ENCODE assay signal across 2 cellular contexts in the genomic region with DNA sequence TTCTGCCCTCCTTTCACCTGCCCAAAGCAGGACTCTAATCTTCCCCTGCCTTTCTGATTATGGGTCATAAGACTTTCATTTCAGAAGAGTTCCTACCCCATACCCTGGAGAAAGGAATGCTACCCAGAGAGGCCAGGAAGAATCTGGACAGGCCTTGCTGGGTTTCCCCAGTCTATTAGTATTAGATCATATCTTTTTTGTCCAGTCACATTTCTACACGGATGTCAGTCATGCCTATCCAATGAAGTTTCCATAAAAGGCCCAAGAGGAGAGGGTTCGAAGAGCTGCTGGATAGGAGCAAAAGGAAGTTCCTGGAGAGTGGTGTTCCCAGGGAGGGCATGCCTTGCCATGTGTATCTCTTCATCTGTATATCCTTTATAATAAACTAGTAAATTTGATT.
TF ChIP-seq lines count a peak whose summit lies in the region.

No MANE protein-coding gene starts in this region.

TF ChIP-seq in PFSK-1, 5 proteins besides CTCF, POLR2A, EP300 and RAD21:
- TF ChIP-seq POLR2AphosphoS5 (IDR thresholded peaks at IDR 0.05; ENCODE audit: low read depth, low read length): no peak
- TF ChIP-seq TAF1 (IDR thresholded peaks at IDR 0.05; ENCODE audit: borderline replicate concordance, insufficient read depth, low read length): no peak
- no peak for TF ChIP-seq FOXP2 (optimal IDR thresholded peaks at IDR 0.05; ENCODE audit: borderline replicate concordance, extremely low read depth, extremely low read length, insufficient read depth)
- peak; percentile 41; the same call in 1 of the 2 replicates for TF ChIP-seq SIN3A (IDR thresholded peaks at IDR 0.05; ENCODE audit: borderline replicate concordance, insufficient read depth, low read length)
- TF ChIP-seq, protein P1, sequence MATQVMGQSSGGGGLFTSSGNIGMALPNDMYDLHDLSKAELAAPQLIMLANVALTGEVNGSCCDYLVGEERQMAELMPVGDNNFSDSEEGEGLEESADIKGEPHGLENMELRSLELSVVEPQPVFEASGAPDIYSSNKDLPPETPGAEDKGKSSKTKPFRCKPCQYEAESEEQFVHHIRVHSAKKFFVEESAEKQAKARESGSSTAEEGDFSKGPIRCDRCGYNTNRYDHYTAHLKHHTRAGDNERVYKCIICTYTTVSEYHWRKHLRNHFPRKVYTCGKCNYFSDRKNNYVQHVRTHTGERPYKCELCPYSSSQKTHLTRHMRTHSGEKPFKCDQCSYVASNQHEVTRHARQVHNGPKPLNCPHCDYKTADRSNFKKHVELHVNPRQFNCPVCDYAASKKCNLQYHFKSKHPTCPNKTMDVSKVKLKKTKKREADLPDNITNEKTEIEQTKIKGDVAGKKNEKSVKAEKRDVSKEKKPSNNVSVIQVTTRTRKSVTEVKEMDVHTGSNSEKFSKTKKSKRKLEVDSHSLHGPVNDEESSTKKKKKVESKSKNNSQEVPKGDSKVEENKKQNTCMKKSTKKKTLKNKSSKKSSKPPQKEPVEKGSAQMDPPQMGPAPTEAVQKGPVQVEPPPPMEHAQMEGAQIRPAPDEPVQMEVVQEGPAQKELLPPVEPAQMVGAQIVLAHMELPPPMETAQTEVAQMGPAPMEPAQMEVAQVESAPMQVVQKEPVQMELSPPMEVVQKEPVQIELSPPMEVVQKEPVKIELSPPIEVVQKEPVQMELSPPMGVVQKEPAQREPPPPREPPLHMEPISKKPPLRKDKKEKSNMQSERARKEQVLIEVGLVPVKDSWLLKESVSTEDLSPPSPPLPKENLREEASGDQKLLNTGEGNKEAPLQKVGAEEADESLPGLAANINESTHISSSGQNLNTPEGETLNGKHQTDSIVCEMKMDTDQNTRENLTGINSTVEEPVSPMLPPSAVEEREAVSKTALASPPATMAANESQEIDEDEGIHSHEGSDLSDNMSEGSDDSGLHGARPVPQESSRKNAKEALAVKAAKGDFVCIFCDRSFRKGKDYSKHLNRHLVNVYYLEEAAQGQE (IDR thresholded peaks at IDR 0.05; ENCODE audit: insufficient read depth in 1 of 2, low read depth in 2 of 2, low read length in 2 of 2): no peak

TF ChIP-seq in endothelial cell of umbilical vein, 7 proteins besides CTCF, POLR2A, EP300 and RAD21:
- no peak for TF ChIP-seq EZH2 (IDR thresholded peaks at IDR 0.05; ENCODE audit: borderline replicate concordance, low read depth, low read length, severe bottlenecking)
- no peak for TF ChIP-seq MYC (IDR thresholded peaks at IDR 0.05; ENCODE audit: low read depth, low read length)
- no peak for TF ChIP-seq GATA2 (IDR thresholded peaks at IDR 0.05; ENCODE audit: insufficient read depth, insufficient read length, low read depth, low read length)
- TF ChIP-seq POLR2AphosphoS5 (IDR thresholded peaks at IDR 0.05; ENCODE audit: insufficient read depth, low read depth, low read length): no peak
- TF ChIP-seq, protein P2, sequence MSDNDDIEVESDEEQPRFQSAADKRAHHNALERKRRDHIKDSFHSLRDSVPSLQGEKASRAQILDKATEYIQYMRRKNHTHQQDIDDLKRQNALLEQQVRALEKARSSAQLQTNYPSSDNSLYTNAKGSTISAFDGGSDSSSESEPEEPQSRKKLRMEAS (IDR thresholded peaks at IDR 0.05; ENCODE audit: insufficient read depth, insufficient read length): no peak
- TF ChIP-seq FOS (IDR thresholded peaks at IDR 0.05; ENCODE audit: borderline replicate concordance, insufficient read depth, low read length): no peak
- no peak for TF ChIP-seq JUN (IDR thresholded peaks at IDR 0.05; ENCODE audit: borderline replicate concordance, insufficient read depth, insufficient read length, low read depth)
